In the genomic region with DNA sequence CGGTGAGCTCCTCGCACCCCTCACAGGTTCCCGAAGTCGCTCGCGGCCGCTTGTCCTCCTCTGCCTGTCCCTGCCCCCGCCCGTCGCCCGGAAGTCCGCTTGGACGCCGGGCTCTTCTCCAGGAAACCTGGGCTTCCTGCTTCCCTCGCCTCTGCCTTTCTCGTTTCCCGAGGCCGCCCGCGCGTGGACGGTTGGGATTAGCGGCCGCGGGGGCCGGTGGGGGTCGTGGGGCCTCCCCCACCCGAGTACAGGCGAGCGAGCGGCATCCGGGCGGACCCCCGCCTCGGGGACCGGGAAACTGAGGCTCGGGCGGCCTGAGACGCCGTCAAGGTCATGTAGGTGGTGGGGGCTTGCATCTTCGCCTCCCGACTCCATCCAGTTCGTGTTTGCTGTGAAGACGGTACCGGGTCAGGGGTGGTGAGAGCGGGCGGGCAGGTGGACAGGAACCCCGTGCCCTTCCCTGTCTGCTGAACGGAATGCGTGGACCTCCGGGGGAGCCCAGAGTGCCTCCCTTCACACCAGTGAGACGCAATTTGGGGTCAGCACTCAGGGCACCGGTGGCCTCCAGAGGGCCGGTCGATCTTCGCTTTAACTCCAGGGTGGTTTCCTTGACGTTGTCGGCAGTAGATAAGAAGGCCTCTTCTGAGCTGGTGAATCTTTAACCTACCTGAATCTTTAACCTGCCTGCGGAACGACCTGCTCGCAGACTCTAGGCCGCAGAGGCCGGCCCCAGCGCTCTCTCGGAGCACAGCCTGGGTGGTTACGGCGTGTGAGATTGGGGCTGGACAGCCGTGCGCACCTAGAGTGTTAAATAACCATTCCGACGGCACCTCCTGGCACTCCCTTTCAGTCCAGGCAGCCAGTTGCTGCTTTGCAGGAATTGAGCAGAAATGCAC, we compare ENCODE assay signal across 1 cellular context.
A peak's percentile ranks its signal among the peaks of the same experiment; 100 is the strongest.
TF ChIP-seq lines count a peak whose summit lies in the region.

No MANE protein-coding gene starts in this region.

TF ChIP-seq in K562, 482 proteins besides CTCF, POLR2A, EP300 and RAD21 (continued from another document and continues in another):
- TF ChIP-seq, protein P1, sequence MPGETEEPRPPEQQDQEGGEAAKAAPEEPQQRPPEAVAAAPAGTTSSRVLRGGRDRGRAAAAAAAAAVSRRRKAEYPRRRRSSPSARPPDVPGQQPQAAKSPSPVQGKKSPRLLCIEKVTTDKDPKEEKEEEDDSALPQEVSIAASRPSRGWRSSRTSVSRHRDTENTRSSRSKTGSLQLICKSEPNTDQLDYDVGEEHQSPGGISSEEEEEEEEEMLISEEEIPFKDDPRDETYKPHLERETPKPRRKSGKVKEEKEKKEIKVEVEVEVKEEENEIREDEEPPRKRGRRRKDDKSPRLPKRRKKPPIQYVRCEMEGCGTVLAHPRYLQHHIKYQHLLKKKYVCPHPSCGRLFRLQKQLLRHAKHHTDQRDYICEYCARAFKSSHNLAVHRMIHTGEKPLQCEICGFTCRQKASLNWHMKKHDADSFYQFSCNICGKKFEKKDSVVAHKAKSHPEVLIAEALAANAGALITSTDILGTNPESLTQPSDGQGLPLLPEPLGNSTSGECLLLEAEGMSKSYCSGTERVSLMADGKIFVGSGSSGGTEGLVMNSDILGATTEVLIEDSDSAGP (CRISPR knock-in tag; IDR thresholded peaks at IDR 0.05), result peak; percentile 26; the same call in 1 of the 2 replicates
- TF ChIP-seq TFAM (CRISPR knock-in tag; conservative IDR thresholded peaks at IDR 0.05) (no peak), CBX5 (IDR thresholded peaks at IDR 0.05; ENCODE audit: borderline replicate concordance, low read depth) (no peak), ZFP36 (IDR thresholded peaks at IDR 0.05; ENCODE audit: low read depth, low read length, partially characterized antibody) (no peak), ELF1 (tag; IDR thresholded peaks at IDR 0.05) (no peak; the same call in 1 of the 2 replicates), JUNB (CRISPR knock-in tag; conservative IDR thresholded peaks at IDR 0.05) (no peak), NFXL1 (CRISPR knock-in tag; IDR thresholded peaks at IDR 0.05) (no peak), NRF1 (conservative IDR thresholded peaks at IDR 0.05 in 1 of 2, IDR thresholded peaks at IDR 0.05 in 1 of 2) (0 out of 4 replicates have a peak, but pooled peaks have one; percentile 6 to 27), ZFP1 (CRISPR knock-in tag; IDR thresholded peaks at IDR 0.05) (no peak), ZBTB1 (CRISPR knock-in tag; IDR thresholded peaks at IDR 0.05; ENCODE audit: borderline replicate concordance, low read depth) (0 out of 2 replicates have a peak, but pooled peaks have one; percentile 65), CCNT2 (IDR thresholded peaks at IDR 0.05; ENCODE audit: borderline replicate concordance, extremely low read depth, insufficient read length, low read depth, low read length) (no peak), NR2F6 (CRISPR knock-in tag; IDR thresholded peaks at IDR 0.05) (no peak), GTF2E2 (tag; IDR thresholded peaks at IDR 0.05) (no peak), YBX1 (IDR thresholded peaks at IDR 0.05) (no peak), PHF21A (IDR thresholded peaks at IDR 0.05; ENCODE audit: borderline replicate concordance, low read depth) (no peak), CEBPB (tag; IDR thresholded peaks at IDR 0.05) (no peak), KAT2B (IDR thresholded peaks at IDR 0.05; ENCODE audit: low read depth, low read length) (no peak), LEF1 (IDR thresholded peaks at IDR 0.05) (no peak), NBN (IDR thresholded peaks at IDR 0.05; ENCODE audit: low read depth) (no peak), ZNF384 (IDR thresholded peaks at IDR 0.05; ENCODE audit: low read depth, low read length) (no peak), TAL1 (IDR thresholded peaks at IDR 0.05) (no peak), CBFA2T3 (IDR thresholded peaks at IDR 0.05) (no peak), ZFPM2 (CRISPR knock-in tag; IDR thresholded peaks at IDR 0.05) (no peak), TCF7 (IDR thresholded peaks at IDR 0.05; ENCODE audit: borderline replicate concordance) (no peak; the same call in 1 of the 2 replicates), SRSF1 (IDR thresholded peaks at IDR 0.05; ENCODE audit: low read depth, low read length) (no peak)
- TF ChIP-seq, protein P2, sequence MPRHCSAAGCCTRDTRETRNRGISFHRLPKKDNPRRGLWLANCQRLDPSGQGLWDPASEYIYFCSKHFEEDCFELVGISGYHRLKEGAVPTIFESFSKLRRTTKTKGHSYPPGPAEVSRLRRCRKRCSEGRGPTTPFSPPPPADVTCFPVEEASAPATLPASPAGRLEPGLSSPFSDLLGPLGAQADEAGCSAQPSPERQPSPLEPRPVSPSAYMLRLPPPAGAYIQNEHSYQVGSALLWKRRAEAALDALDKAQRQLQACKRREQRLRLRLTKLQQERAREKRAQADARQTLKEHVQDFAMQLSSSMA (CRISPR knock-in tag; IDR thresholded peaks at IDR 0.05), result no peak; the same call in 1 of the 2 replicates
- TF ChIP-seq, protein P3, sequence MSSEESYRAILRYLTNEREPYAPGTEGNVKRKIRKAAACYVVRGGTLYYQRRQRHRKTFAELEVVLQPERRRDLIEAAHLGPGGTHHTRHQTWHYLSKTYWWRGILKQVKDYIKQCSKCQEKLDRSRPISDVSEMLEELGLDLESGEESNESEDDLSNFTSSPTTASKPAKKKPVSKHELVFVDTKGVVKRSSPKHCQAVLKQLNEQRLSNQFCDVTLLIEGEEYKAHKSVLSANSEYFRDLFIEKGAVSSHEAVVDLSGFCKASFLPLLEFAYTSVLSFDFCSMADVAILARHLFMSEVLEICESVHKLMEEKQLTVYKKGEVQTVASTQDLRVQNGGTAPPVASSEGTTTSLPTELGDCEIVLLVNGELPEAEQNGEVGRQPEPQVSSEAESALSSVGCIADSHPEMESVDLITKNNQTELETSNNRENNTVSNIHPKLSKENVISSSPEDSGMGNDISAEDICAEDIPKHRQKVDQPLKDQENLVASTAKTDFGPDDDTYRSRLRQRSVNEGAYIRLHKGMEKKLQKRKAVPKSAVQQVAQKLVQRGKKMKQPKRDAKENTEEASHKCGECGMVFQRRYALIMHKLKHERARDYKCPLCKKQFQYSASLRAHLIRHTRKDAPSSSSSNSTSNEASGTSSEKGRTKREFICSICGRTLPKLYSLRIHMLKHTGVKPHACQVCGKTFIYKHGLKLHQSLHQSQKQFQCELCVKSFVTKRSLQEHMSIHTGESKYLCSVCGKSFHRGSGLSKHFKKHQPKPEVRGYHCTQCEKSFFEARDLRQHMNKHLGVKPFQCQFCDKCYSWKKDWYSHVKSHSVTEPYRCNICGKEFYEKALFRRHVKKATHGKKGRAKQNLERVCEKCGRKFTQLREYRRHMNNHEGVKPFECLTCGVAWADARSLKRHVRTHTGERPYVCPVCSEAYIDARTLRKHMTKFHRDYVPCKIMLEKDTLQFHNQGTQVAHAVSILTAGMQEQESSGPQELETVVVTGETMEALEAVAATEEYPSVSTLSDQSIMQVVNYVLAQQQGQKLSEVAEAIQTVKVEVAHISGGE (CRISPR knock-in tag; IDR thresholded peaks at IDR 0.05), result no peak
- TF ChIP-seq, protein P4, sequence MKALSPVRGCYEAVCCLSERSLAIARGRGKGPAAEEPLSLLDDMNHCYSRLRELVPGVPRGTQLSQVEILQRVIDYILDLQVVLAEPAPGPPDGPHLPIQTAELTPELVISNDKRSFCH (CRISPR knock-in tag; IDR thresholded peaks at IDR 0.05), result no peak
- TF ChIP-seq, protein P4 (tag; IDR thresholded peaks at IDR 0.05), result no peak
- TF ChIP-seq, protein P5, sequence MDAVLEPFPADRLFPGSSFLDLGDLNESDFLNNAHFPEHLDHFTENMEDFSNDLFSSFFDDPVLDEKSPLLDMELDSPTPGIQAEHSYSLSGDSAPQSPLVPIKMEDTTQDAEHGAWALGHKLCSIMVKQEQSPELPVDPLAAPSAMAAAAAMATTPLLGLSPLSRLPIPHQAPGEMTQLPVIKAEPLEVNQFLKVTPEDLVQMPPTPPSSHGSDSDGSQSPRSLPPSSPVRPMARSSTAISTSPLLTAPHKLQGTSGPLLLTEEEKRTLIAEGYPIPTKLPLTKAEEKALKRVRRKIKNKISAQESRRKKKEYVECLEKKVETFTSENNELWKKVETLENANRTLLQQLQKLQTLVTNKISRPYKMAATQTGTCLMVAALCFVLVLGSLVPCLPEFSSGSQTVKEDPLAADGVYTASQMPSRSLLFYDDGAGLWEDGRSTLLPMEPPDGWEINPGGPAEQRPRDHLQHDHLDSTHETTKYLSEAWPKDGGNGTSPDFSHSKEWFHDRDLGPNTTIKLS (IDR thresholded peaks at IDR 0.05; ENCODE audit: borderline replicate concordance, low read depth), result no peak
- TF ChIP-seq, protein P6, sequence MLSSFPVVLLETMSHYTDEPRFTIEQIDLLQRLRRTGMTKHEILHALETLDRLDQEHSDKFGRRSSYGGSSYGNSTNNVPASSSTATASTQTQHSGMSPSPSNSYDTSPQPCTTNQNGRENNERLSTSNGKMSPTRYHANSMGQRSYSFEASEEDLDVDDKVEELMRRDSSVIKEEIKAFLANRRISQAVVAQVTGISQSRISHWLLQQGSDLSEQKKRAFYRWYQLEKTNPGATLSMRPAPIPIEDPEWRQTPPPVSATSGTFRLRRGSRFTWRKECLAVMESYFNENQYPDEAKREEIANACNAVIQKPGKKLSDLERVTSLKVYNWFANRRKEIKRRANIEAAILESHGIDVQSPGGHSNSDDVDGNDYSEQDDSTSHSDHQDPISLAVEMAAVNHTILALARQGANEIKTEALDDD (IDR thresholded peaks at IDR 0.05), result no peak
- TF ChIP-seq, protein P7, sequence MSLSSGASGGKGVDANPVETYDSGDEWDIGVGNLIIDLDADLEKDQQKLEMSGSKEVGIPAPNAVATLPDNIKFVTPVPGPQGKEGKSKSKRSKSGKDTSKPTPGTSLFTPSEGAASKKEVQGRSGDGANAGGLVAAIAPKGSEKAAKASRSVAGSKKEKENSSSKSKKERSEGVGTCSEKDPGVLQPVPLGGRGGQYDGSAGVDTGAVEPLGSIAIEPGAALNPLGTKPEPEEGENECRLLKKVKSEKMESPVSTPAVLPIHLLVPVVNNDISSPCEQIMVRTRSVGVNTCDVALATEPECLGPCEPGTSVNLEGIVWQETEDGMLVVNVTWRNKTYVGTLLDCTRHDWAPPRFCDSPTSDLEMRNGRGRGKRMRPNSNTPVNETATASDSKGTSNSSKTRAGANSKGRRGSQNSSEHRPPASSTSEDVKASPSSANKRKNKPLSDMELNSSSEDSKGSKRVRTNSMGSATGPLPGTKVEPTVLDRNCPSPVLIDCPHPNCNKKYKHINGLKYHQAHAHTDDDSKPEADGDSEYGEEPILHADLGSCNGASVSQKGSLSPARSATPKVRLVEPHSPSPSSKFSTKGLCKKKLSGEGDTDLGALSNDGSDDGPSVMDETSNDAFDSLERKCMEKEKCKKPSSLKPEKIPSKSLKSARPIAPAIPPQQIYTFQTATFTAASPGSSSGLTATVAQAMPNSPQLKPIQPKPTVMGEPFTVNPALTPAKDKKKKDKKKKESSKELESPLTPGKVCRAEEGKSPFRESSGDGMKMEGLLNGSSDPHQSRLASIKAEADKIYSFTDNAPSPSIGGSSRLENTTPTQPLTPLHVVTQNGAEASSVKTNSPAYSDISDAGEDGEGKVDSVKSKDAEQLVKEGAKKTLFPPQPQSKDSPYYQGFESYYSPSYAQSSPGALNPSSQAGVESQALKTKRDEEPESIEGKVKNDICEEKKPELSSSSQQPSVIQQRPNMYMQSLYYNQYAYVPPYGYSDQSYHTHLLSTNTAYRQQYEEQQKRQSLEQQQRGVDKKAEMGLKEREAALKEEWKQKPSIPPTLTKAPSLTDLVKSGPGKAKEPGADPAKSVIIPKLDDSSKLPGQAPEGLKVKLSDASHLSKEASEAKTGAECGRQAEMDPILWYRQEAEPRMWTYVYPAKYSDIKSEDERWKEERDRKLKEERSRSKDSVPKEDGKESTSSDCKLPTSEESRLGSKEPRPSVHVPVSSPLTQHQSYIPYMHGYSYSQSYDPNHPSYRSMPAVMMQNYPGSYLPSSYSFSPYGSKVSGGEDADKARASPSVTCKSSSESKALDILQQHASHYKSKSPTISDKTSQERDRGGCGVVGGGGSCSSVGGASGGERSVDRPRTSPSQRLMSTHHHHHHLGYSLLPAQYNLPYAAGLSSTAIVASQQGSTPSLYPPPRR (CRISPR knock-in tag; IDR thresholded peaks at IDR 0.05; ENCODE audit: borderline replicate concordance), result no peak
- TF ChIP-seq, protein P8, sequence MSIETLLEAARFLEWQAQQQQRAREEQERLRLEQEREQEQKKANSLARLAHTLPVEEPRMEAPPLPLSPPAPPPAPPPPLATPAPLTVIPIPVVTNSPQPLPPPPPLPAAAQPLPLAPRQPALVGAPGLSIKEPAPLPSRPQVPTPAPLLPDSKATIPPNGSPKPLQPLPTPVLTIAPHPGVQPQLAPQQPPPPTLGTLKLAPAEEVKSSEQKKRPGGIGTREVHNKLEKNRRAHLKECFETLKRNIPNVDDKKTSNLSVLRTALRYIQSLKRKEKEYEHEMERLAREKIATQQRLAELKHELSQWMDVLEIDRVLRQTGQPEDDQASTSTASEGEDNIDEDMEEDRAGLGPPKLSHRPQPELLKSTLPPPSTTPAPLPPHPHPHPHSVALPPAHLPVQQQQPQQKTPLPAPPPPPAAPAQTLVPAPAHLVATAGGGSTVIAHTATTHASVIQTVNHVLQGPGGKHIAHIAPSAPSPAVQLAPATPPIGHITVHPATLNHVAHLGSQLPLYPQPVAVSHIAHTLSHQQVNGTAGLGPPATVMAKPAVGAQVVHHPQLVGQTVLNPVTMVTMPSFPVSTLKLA (conservative IDR thresholded peaks at IDR 0.05), result no peak
- TF ChIP-seq, protein P9, sequence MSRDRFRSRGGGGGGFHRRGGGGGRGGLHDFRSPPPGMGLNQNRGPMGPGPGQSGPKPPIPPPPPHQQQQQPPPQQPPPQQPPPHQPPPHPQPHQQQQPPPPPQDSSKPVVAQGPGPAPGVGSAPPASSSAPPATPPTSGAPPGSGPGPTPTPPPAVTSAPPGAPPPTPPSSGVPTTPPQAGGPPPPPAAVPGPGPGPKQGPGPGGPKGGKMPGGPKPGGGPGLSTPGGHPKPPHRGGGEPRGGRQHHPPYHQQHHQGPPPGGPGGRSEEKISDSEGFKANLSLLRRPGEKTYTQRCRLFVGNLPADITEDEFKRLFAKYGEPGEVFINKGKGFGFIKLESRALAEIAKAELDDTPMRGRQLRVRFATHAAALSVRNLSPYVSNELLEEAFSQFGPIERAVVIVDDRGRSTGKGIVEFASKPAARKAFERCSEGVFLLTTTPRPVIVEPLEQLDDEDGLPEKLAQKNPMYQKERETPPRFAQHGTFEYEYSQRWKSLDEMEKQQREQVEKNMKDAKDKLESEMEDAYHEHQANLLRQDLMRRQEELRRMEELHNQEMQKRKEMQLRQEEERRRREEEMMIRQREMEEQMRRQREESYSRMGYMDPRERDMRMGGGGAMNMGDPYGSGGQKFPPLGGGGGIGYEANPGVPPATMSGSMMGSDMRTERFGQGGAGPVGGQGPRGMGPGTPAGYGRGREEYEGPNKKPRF (IDR thresholded peaks at IDR 0.05; ENCODE audit: low read depth, low read length), result no peak
- TF ChIP-seq, protein P10, sequence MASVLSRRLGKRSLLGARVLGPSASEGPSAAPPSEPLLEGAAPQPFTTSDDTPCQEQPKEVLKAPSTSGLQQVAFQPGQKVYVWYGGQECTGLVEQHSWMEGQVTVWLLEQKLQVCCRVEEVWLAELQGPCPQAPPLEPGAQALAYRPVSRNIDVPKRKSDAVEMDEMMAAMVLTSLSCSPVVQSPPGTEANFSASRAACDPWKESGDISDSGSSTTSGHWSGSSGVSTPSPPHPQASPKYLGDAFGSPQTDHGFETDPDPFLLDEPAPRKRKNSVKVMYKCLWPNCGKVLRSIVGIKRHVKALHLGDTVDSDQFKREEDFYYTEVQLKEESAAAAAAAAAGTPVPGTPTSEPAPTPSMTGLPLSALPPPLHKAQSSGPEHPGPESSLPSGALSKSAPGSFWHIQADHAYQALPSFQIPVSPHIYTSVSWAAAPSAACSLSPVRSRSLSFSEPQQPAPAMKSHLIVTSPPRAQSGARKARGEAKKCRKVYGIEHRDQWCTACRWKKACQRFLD (CRISPR knock-in tag; IDR thresholded peaks at IDR 0.05), result no peak
